ENCODE assay signal across 20 cellular contexts in the genomic region with DNA sequence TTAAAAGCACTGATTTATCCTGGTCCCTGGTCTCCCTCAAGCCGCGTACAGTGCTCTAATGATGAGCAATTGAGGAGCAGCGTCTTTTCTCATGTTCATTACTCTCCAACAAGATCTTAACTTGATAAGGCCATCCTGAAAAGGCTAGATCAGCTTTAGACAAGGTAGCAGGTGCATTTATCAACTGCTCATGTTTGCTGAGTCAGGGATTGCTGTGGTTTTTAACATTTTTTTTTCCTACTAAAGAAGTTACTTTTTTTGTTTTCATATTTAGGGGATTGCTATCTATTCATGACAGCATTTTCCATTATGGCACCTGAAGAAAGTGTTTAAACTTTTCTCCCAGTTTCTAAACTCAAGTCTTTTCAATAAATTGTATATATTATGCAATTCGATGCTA.
"Had no signal": no experiment of that assay in that cellular context is flagged by ENCODE, and none has a peak within 500 bp of the region (broad histone marks: within the 10 kb centered on the region; RNA-seq: fewer than 3 reads in every experiment).

No MANE protein-coding gene starts in this region.

- H3K27ac ChIP-seq: brain microvascular endothelial cell, colonic mucosa, epithelial cell of prostate, hepatocyte, ovary, psoas muscle, skin epidermis, tibial nerve, uterus had no signal

- H3K4me3 ChIP-seq: colonic mucosa, hepatocyte, ovary, psoas muscle, skin epidermis, tibial nerve, uterus had no signal

- H3K9me3 ChIP-seq: colonic mucosa, ovary, psoas muscle, tibial nerve, uterus had no signal

- ATAC-seq: activated CD8-positive, alpha-beta T cell treated with anti-CD3 and anti-CD28 coated beads, Interleukin-2, amount 10 ng/mL, durations not matched to agents 7 days and 5 days; activated naive CD8-positive, alpha-beta T cell treated with anti-CD3 and anti-CD28 coated beads, Interleukin-2, amount 50 U/mL, for 24 hours; psoas muscle; right cardiac atrium; stimulated activated naive CD8-positive, alpha-beta T cell treated with anti-CD3 and anti-CD28 coated beads, Interleukin-15, Interleukin-2, amounts not matched to agents 100 U/mL and 50 U/mL, for 24 hours had no signal

- DNase-seq: activated CD4-positive, alpha-beta T cell treated with anti-CD3 and anti-CD28 coated beads, Interleukin-2, amount 10 ng/mL, durations not matched to agents 24 days and 14 days; activated CD8-positive, alpha-beta T cell treated with anti-CD3 and anti-CD28 coated beads, Interleukin-2, amount 10 ng/mL, durations not matched to agents 7 days and 5 days; activated naive CD4-positive, alpha-beta T cell treated with anti-CD3 and anti-CD28 coated beads, Interleukin-2, amount 10 ng/mL, durations not matched to agents 7 days and 5 days; activated naive CD8-positive, alpha-beta T cell treated with anti-CD3 and anti-CD28 coated beads, Interleukin-2, amount 50 U/mL, for 24 hours; activated T-cell treated with anti-CD3 and anti-CD28 coated beads, Interleukin-2, amount 50 U/mL, for 24 hours; anterior cingulate cortex; brain microvascular endothelial cell; central memory CD4-positive, alpha-beta T cell; colonic mucosa; endodermal cell; foreskin fibroblast; ovary; psoas muscle; right cardiac atrium; stimulated activated naive CD8-positive, alpha-beta T cell treated with anti-CD3 and anti-CD28 coated beads, Interleukin-15, Interleukin-2, amounts not matched to agents 100 U/mL and 50 U/mL, for 24 hours; uterus had no signal

- H3K27me3 ChIP-seq: brain microvascular endothelial cell, colonic mucosa, ovary, tibial nerve, uterus had no signal

- H3K4me1 ChIP-seq: colonic mucosa, psoas muscle, uterus had no signal

- H2AFZ ChIP-seq: hepatocyte had no signal

- H3K36me3 ChIP-seq: brain microvascular endothelial cell, colonic mucosa, ovary, tibial nerve, uterus had no signal

- H3K79me2 ChIP-seq: hepatocyte had no signal

- H3K4me2 ChIP-seq: hepatocyte had no signal
